15 cellular contexts compared by ENCODE assay signal in genomic region chr6:167689751-167690150, GRCh38.
"Had no signal": no experiment of that assay in that cellular context is flagged by ENCODE, and none has a peak within 500 bp of the region (broad histone marks: within the 10 kb centered on the region; RNA-seq: fewer than 3 reads in every experiment).

No MANE protein-coding gene starts in this region.

- ATAC-seq: gastroesophageal sphincter had no signal

- H3K27ac ChIP-seq: coronary artery, gastroesophageal sphincter, parathyroid adenoma, SJCRH30, suprapubic skin, VCaP had no signal

- H3K27me3 ChIP-seq: gastroesophageal sphincter, SJCRH30, upper lobe of left lung had no signal

- H3K4me1 ChIP-seq: gastroesophageal sphincter, parathyroid adenoma, SJCRH30, suprapubic skin had no signal

- H3K9ac ChIP-seq: parathyroid adenoma had no signal

- DNase-seq: activated CD4-positive, alpha-beta T cell treated with anti-CD3 and anti-CD28 coated beads for 4 hours; activated naive CD4-positive, alpha-beta T cell treated with anti-CD3 and anti-CD28 coated beads, Interleukin-2, amount 10 ng/mL, durations not matched to agents 7 days and 5 days; caudate nucleus; effector CD8-positive, alpha-beta T cell; hippocampal formation; kidney glomerular epithelial cell; SJCRH30; stimulated activated CD4-positive, alpha-beta T cell treated with anti-CD3 and anti-CD28 coated beads, Interleukin-2, amount 100 ng/mL, for 48 hours; stimulated activated naive CD4-positive, alpha-beta T cell treated with Interleukin-2 at 50 U/mL for 16 hours; upper lobe of left lung had no signal

- H3K9me3 ChIP-seq: gastroesophageal sphincter, SJCRH30, suprapubic skin, upper lobe of left lung had no signal

- H3K36me3 ChIP-seq: gastroesophageal sphincter, SJCRH30, suprapubic skin, upper lobe of left lung had no signal

- H3K79me2 ChIP-seq: parathyroid adenoma had no signal

- H3K4me3 ChIP-seq: coronary artery, gastroesophageal sphincter, SJCRH30, suprapubic skin, upper lobe of left lung had no signal
